Comparison of ENCODE assay signal across 1 cellular context in genomic region chr3:37324752-37325407, GRCh38.
TF ChIP-seq lines count a peak whose summit lies in the region.

No MANE protein-coding gene starts in this region.

TF ChIP-seq in WTC11, 78 proteins besides CTCF, POLR2A, EP300 and RAD21 (continued from another document):
- no peak for TF ChIP-seq ERG (CRISPR knock-in tag; IDR thresholded peaks at IDR 0.05)
- TF ChIP-seq GABPB1 (CRISPR knock-in tag; IDR thresholded peaks at IDR 0.05): no peak
- TF ChIP-seq NR1H2 (CRISPR knock-in tag; IDR thresholded peaks at IDR 0.05): no peak
